2 cellular contexts compared by ENCODE assay signal in the genomic region with DNA sequence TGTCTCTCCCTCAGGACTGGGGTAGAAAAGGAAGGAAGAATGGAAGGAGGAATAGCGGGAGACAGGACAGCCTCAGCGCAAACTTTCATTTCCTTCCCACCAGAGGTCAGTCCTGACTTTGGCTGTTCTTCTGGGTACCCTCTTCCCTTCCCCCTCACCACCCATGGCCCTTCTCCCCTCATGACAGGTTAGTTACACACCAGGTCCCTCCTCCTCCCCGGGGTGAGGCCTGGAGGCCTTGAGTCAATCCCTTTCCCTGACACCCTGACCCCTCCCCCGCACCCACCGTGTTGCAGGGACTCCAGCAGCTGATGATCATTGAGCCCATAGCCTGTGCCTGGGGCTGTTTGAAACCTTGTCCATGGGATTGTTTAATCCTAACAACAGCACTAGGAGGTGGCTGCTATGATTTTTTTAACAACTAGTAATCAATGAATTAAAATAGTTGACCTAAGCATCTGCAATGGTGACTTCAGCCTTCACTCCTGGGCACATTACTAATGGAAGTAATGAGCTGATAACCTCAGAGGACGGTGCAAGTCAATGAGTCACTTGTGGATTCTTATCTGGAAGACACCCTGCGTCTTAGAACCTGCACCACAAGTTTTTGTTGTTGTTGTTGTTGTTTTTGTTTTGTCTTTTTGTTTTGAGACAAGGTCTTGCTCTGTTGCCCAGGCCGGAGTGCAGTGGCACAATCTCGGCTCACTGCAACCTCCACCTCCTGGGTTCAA.
TF ChIP-seq lines count a peak whose summit lies in the region.

No MANE protein-coding gene starts in this region.

TF ChIP-seq in HCT116, 20 proteins besides CTCF, POLR2A, EP300 and RAD21:
- TF ChIP-seq, protein P1, sequence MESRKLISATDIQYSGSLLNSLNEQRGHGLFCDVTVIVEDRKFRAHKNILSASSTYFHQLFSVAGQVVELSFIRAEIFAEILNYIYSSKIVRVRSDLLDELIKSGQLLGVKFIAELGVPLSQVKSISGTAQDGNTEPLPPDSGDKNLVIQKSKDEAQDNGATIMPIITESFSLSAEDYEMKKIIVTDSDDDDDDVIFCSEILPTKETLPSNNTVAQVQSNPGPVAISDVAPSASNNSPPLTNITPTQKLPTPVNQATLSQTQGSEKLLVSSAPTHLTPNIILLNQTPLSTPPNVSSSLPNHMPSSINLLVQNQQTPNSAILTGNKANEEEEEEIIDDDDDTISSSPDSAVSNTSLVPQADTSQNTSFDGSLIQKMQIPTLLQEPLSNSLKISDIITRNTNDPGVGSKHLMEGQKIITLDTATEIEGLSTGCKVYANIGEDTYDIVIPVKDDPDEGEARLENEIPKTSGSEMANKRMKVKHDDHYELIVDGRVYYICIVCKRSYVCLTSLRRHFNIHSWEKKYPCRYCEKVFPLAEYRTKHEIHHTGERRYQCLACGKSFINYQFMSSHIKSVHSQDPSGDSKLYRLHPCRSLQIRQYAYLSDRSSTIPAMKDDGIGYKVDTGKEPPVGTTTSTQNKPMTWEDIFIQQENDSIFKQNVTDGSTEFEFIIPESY (IDR thresholded peaks at IDR 0.05; ENCODE audit: extremely low read depth, insufficient replicate concordance, low read length), result no peak
- TF ChIP-seq TCF7L2 (IDR thresholded peaks at IDR 0.05; ENCODE audit: borderline replicate concordance, extremely low read depth, insufficient read depth, insufficient read length) (no peak), ZNF274 (IDR thresholded peaks at IDR 0.05; ENCODE audit: low read depth, low read length) (no peak), EZH2 (IDR thresholded peaks at IDR 0.05) (no peak), EZH2phosphoT487 (IDR thresholded peaks at IDR 0.05; ENCODE audit: borderline replicate concordance) (no peak), SRF (IDR thresholded peaks at IDR 0.05; ENCODE audit: low read depth) (no peak), SP1 (IDR thresholded peaks at IDR 0.05; ENCODE audit: low read depth) (no peak)
- TF ChIP-seq, protein P2, sequence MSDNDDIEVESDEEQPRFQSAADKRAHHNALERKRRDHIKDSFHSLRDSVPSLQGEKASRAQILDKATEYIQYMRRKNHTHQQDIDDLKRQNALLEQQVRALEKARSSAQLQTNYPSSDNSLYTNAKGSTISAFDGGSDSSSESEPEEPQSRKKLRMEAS (IDR thresholded peaks at IDR 0.05), result no peak

TF ChIP-seq in GM12878, 131 proteins besides CTCF, POLR2A, EP300 and RAD21:
- TF ChIP-seq, protein P1 (IDR thresholded peaks at IDR 0.05), result 0 out of 2 replicates have a peak, but pooled peaks have one; percentile 36
- no peak for TF ChIP-seq SIX5 (IDR thresholded peaks at IDR 0.05; ENCODE audit: low read depth, low read length, severe bottlenecking)
- TF ChIP-seq EED (IDR thresholded peaks at IDR 0.05; ENCODE audit: low read depth), result 0 out of 2 replicates have a peak, but pooled peaks have one; percentile 23
